In the genomic region with DNA sequence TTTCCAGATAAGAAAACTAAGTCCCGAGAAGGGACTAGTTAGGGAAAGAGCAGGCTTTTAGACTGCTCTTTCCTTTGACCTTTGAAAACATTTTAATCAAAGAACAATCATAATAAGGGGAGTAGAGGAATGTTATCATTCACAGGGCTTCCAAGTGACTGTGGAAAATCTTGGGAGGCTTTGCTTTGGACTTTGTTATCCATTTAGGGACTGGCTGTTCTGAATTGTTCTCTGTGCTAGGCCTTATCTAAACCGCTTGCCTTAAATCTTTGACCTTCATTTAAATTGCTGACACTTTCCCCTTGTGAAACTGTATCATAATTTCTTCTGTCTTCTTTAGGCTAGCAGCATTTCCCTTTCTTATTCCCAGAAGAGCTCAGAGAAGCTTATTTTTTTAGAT, we compare ENCODE assay signal across 16 cellular contexts. TPM values are rescaled to one million over a fixed set of nuclear protein-coding genes. Genes with fewer than 3 reads are reported as not detected.
DNase-seq lines count a peak whose midpoint lies in the region; ATAC-seq and TF ChIP-seq lines count a peak whose summit lies in the region.
"Had no signal": no experiment of that assay in that cellular context is flagged by ENCODE, and none has a peak within 500 bp of the region (broad histone marks: within the 10 kb centered on the region; RNA-seq: fewer than 3 reads in every experiment).

No MANE protein-coding gene starts in this region.

- TF ChIP-seq EP300 in stomach (IDR thresholded peaks at IDR 0.05), result no peak

- POLR2A ChIA-PET in CD8-positive, alpha-beta T cell (lab: Charles Lee), result interaction anchor here (9.0 kb wide), 1 partner anchor 8 kb away, joined by 307 read pairs; a partner anchor contains a TSS

- H3K4me3 ChIP-seq in body of pancreas (no peak overlapping the region), stomach (no peak overlapping the region)
- H3K4me3 ChIP-seq in CD8-positive, alpha-beta T cell (ENCODE audit: low read depth, low read length), result no peak overlapping the region
- H3K4me3 ChIP-seq: BLaER1, PC-9 had no signal

- H3K9me3 ChIP-seq in body of pancreas (no peaks in the 10 kb centered on the region), stomach (no peaks in the 10 kb centered on the region)
- no peaks in the 10 kb centered on the region for H3K9me3 ChIP-seq in CD8-positive, alpha-beta T cell (ENCODE audit: low read length)
- H3K9me3 ChIP-seq: BLaER1 had no signal

- H3K4me3 Mint-ChIP-seq in HFFc6, result no peak overlapping the region
- H3K4me3 Mint-ChIP-seq in mesothelial cell of epicardium, result no peak overlapping the region
- H3K4me3 Mint-ChIP-seq in CD8-positive, alpha-beta T cell, result no peak overlapping the region

- DNase-seq in HFFc6 (no peak), body of pancreas (no peak), mesothelial cell of epicardium (ENCODE audit: low spot score in 2 of 2, unreplicated experiment in 2 of 2) (no peak), stomach (no peak), GM13976 (ENCODE audit: low spot score) (no peak)
- DNase-seq in CD8-positive, alpha-beta T cell, result no peak
- DNase-seq: DMS 273 treated with DMSO at 0.1 percent for 48 hours, EL, Kasumi-1, NCI-H187 treated with DMSO at 0.1 percent for 48 hours, NCI-H446, NCI-H748 treated with DMSO at 0.1 percent for 48 hours, PC-9 had no signal

- H3K36me3 Mint-ChIP-seq in HFFc6 (ENCODE audit: low read depth), result no peaks in the 10 kb centered on the region; the same call in 1 of the 2 replicates
- H3K36me3 Mint-ChIP-seq in mesothelial cell of epicardium, result no peaks in the 10 kb centered on the region
- H3K36me3 Mint-ChIP-seq in CD8-positive, alpha-beta T cell, result no peaks in the 10 kb centered on the region

- H3K36me3 ChIP-seq in body of pancreas (replicated peaks in 1 of 2; ENCODE audit: insufficient read depth in 1 of 2, low read depth in 2 of 2) (no peaks in the 10 kb centered on the region), stomach (no peaks in the 10 kb centered on the region)
- no peaks in the 10 kb centered on the region for H3K36me3 ChIP-seq in CD8-positive, alpha-beta T cell (ENCODE audit: insufficient read depth, low read length)
- H3K36me3 ChIP-seq: BLaER1 had no signal

- H3K27ac Mint-ChIP-seq in HFFc6 (peak overlapping the region; percentile 52; the same call in 1 of the 2 replicates), mesothelial cell of epicardium (peak overlapping the region; percentile 19)
- no peak overlapping the region for H3K27ac Mint-ChIP-seq in CD8-positive, alpha-beta T cell

- CTCF ChIA-PET in CD8-positive, alpha-beta T cell (lab: Charles Lee), result interaction anchor here (10.4 kb wide), 1 partner anchor 13 kb away, joined by 77 read pairs; no protein-coding TSS in a partner anchor

- H3K27me3 Mint-ChIP-seq in HFFc6 (ENCODE audit: insufficient read depth) (peaks cover 2% of the 10 kb centered on the region; the same call in 1 of the 2 replicates), mesothelial cell of epicardium (ENCODE audit: low read depth) (no peaks in the 10 kb centered on the region)
- no peaks in the 10 kb centered on the region for H3K27me3 Mint-ChIP-seq in CD8-positive, alpha-beta T cell (ENCODE audit: low read depth)

- no peak for ATAC-seq in body of pancreas
- ATAC-seq in HG03280 (IDR thresholded peaks at IDR 0.05; ENCODE audit: unreplicated experiment), result no peak
- no peak for ATAC-seq in CD8-positive, alpha-beta T cell
- ATAC-seq: HepG2 had no signal

- no peak for TF ChIP-seq CTCF in HFFc6 (IDR thresholded peaks at IDR 0.05)
- no peak for TF ChIP-seq CTCF in body of pancreas (IDR thresholded peaks at IDR 0.05)
- no peak for TF ChIP-seq CTCF in mesothelial cell of epicardium (IDR thresholded peaks at IDR 0.05; ENCODE audit: unreplicated experiment)
- TF ChIP-seq CTCF in stomach (IDR thresholded peaks at IDR 0.05), result no peak
- TF ChIP-seq CTCF in CD8-positive, alpha-beta T cell (IDR thresholded peaks at IDR 0.05), result no peak
- no peak for TF ChIP-seq CTCF in GM13976 (IDR thresholded peaks at IDR 0.05; ENCODE audit: borderline replicate concordance, control extremely low read depth, extremely low read depth, insufficient read depth, missing control alignments)

- H3K27ac ChIP-seq in body of pancreas (peak overlapping the region in 3 of 4 donors; percentile 31 to 79 (median 34)), stomach (peak overlapping the region in 4 of 5 donors; percentile 30 to 66 (median 41))
- H3K27ac ChIP-seq in CD8-positive, alpha-beta T cell (ENCODE audit: low read depth, low read length), result no peak overlapping the region
- H3K27ac ChIP-seq: BLaER1 had no signal

- H3K4me1 Mint-ChIP-seq in HFFc6 (ENCODE audit: low read depth), result peaks cover 32% of the 10 kb centered on the region
- peaks cover 15% of the 10 kb centered on the region for H3K4me1 Mint-ChIP-seq in mesothelial cell of epicardium
- H3K4me1 Mint-ChIP-seq in CD8-positive, alpha-beta T cell (ENCODE audit: low read depth), result peaks cover 23% of the 10 kb centered on the region

- 32 to 36% methylated on average over 2 of the region's 2 CpGs for WGBS in body of pancreas, 2 donors
- WGBS in stomach, 5 donors, result 30 to 62% (median 37%) methylated on average over 2 of the region's 2 CpGs

- TF ChIP-seq POLR2A in body of pancreas (IDR thresholded peaks at IDR 0.05) (no peak), stomach (IDR thresholded peaks at IDR 0.05) (no peak)

- H3K27me3 ChIP-seq in body of pancreas (no peaks in the 10 kb centered on the region), stomach (no peaks in the 10 kb centered on the region)
- H3K27me3 ChIP-seq in CD8-positive, alpha-beta T cell (ENCODE audit: insufficient read depth, low read length), result no peaks in the 10 kb centered on the region
- H3K27me3 ChIP-seq: BLaER1 had no signal

- H3K4me1 ChIP-seq in body of pancreas (peaks cover 41% of the 10 kb centered on the region), stomach (peaks cover 1 to 37% (median 22%) of the 10 kb centered on the region in 4 donors)
- H3K4me1 ChIP-seq in CD8-positive, alpha-beta T cell (ENCODE audit: insufficient read depth, low read length), result peaks cover 13% of the 10 kb centered on the region

- no peaks in the 10 kb centered on the region for H3K9me3 Mint-ChIP-seq in HFFc6
- H3K9me3 Mint-ChIP-seq in mesothelial cell of epicardium, result no peaks in the 10 kb centered on the region
- H3K9me3 Mint-ChIP-seq in CD8-positive, alpha-beta T cell, result no peaks in the 10 kb centered on the region

- intact Hi-C loops in body of pancreas (cut with DNase I) (no loop called here), stomach (cut with DNase I; ENCODE audit: low total_unique reads) (no loop called here)
- intact Hi-C loops in CD8-positive, alpha-beta T cell (cut with DNase I, micrococcal nuclease), result loop anchor here (10.0 kb wide), 3 partner anchors 678 to 1832 kb away; a partner anchor contains a TSS

- in situ Hi-C loops in GM13976 (cut with MboI; ENCODE audit: low sequenced_read_pairs, unreplicated experiment), result no loop called here

RNA-seq across cellular contexts. Expression of a gene that starts 9.6 kb away (rescaled TPM):
- total RNA-seq in HFFc6 (2021; fragmentation: NEBNext Ultra II Directional; extraction: Animal tissue kit (Norgen Biotek cat#: 25700)), result 100 to 1,000 TPM; 333 to 429 (median 403) TPM
- total RNA-seq in body of pancreas (100 to 1,000 TPM; 137 to 199 TPM), mesothelial cell of epicardium (130 to 134 TPM (median 132 TPM) in 3 replicates), stomach (1,000 to 10,000 TPM in 1 of 5 donors, 100 to 1,000 TPM in 4; 213 to 1,126 (median 441) TPM)
- 100 to 1,000 TPM; 278 to 342 (median 327) TPM for polyA plus RNA-seq in stomach
- 1,000 to 10,000 TPM in 1 of 2 experiments, 100 to 1,000 TPM in 1; 988 to 1,053 TPM for total RNA-seq in CD8-positive, alpha-beta T cell

RNA-seq across cellular contexts. Expression of a gene that starts 55.5 kb away (rescaled TPM):
- 10 to 100 TPM in 3 of 6 experiments, 1 to 10 TPM in 3; 7.9 to 12.1 (median 9.8) TPM for total RNA-seq in HFFc6 (2021; fragmentation: NEBNext Ultra II Directional; extraction: Animal tissue kit (Norgen Biotek cat#: 25700))
- total RNA-seq in body of pancreas (10 to 100 TPM; 11.7 to 65.6 TPM), mesothelial cell of epicardium (38.5 to 42.7 TPM (median 40.8 TPM) in 3 replicates), stomach (10 to 100 TPM in 4 of 5 donors, 1 to 10 TPM in 1; 8.9 to 34.8 (median 29.2) TPM)
- polyA plus RNA-seq in stomach, result 1 to 10 TPM; 5.7 to 9.0 (median 7.3) TPM
- total RNA-seq in CD8-positive, alpha-beta T cell, result 10 to 100 TPM; 22.8 to 23.0 TPM

Comparison
In these comparisons a context has a peak if more than half of its experiments do, and no peak if none do; other contexts are left out.
1. intact Hi-C loops: an anchor here in CD8-positive, alpha-beta T cell (10.0 kb wide); none called in body of pancreas and stomach.